ENCODE assay signal across 22 cellular contexts in genomic region chr12:130977759-130978127, GRCh38. TPM values are rescaled to one million over a fixed set of nuclear protein-coding genes. Genes with fewer than 3 reads are reported as not detected.
DNase-seq lines count a peak whose midpoint lies in the region; ATAC-seq, FAIRE-seq and TF ChIP-seq lines count a peak whose summit lies in the region.
"Had no signal": no experiment of that assay in that cellular context is flagged by ENCODE, and none has a peak within 500 bp of the region (broad histone marks: within the 10 kb centered on the region; RNA-seq: fewer than 3 reads in every experiment).

No MANE protein-coding gene starts in this region.

- DNase-seq in activated CD8-positive, alpha-beta memory T cell treated with anti-CD3 and anti-CD28 coated beads for 24 hours, result peak; percentile 19
- no peak for DNase-seq in activated CD8-positive, alpha-beta memory T cell treated with anti-CD3 and anti-CD28 coated beads, Interleukin-2, amount 10 ng/mL, durations not matched to agents 7 days and 5 days
- DNase-seq in K562 (ENCODE audit: extremely low read depth in 1 of 4, low spot score in 3 of 4), result no peak
- no peak for DNase-seq in neural progenitor cell (ENCODE audit: low spot score)
- no peak for DNase-seq in activated CD4-positive, alpha-beta memory T cell treated with anti-CD3 and anti-CD28 coated beads, Interleukin-2, amount 10 ng/mL, durations not matched to agents 7 days and 5 days
- DNase-seq: CD4-positive, alpha-beta T cell; Karpas-422; NCI-H1092; NCI-H1417 treated with DMSO at 0.1 percent for 48 hours; NCI-H1694 treated with DMSO at 0.1 percent for 48 hours; NCI-H2081; NCI-H2227 treated with DMSO at 0.1 percent for 48 hours; RPMI8226; SHP77 treated with DMSO at 0.1 percent for 48 hours had no signal

- H3K9ac ChIP-seq in BLaER1 (no peak overlapping the region), K562 (ENCODE audit: insufficient read depth in 1 of 2, low read depth in 2 of 2, low read length in 2 of 2) (peak overlapping the region in 1 of 2 experiments; percentile 61; a peak in 1 of 4 replicates), neural progenitor cell (no peak overlapping the region)

- H3K4me1 ChIP-seq in BLaER1, result peaks cover 69% of the 10 kb centered on the region
- H3K4me1 ChIP-seq in K562 (replicated peaks in 1 of 2; ENCODE audit: control insufficient read depth in 2 of 2, insufficient read depth in 2 of 2, low read length in 2 of 2), result peaks cover 12 to 19% of the 10 kb centered on the region in 2 experiments; a peak in 4 of 5 replicates
- H3K4me1 ChIP-seq in neural progenitor cell, result no peaks in the 10 kb centered on the region

- H3F3A ChIP-seq in neural progenitor cell (ENCODE audit: low read depth), result no peaks in the 10 kb centered on the region

- no peak overlapping the region for H3K4me3 ChIP-seq in BLaER1
- no peak overlapping the region for H3K4me3 ChIP-seq in K562
- H3K4me3 ChIP-seq in neural progenitor cell, result no peak overlapping the region

- H3K27ac ChIP-seq in BLaER1, result peak overlapping the region; percentile 20; the same call in 1 of the 2 replicates
- H3K27ac ChIP-seq in K562 (ENCODE audit: extremely low read depth, low read depth, low read length), result no peak overlapping the region
- H3K27ac ChIP-seq in neural progenitor cell, result no peak overlapping the region
- H3K27ac ChIP-seq: 22Rv1, HL-60 had no signal

- no peaks in the 10 kb centered on the region for H3K36me3 ChIP-seq in BLaER1
- H3K36me3 ChIP-seq in K562 (ENCODE audit: control insufficient read depth, insufficient read depth, low read length), result no peaks in the 10 kb centered on the region
- no peaks in the 10 kb centered on the region for H3K36me3 ChIP-seq in neural progenitor cell

- H3K27me3 ChIP-seq in BLaER1 (no peaks in the 10 kb centered on the region), K562 (ENCODE audit: control insufficient read depth in 2 of 2, insufficient read depth in 2 of 2, low read length in 2 of 2) (peaks cover 20 to 54% of the 10 kb centered on the region in 2 experiments), neural progenitor cell (no peaks in the 10 kb centered on the region)

- intact Hi-C loops in K562 (cut with micrococcal nuclease), result no loop called here

- no peaks in the 10 kb centered on the region for H3K9me1 ChIP-seq in K562 (ENCODE audit: control insufficient read depth, insufficient read depth, low read length)

- TF ChIP-seq RAD21 in K562 (CRISPR knock-in tag; conservative IDR thresholded peaks at IDR 0.05 in 1 of 2, IDR thresholded peaks at IDR 0.05 in 1 of 2), result no peak

- H3K27ac Mint-ChIP-seq in activated CD8-positive, alpha-beta memory T cell treated with anti-CD3 and anti-CD28 coated beads, Interleukin-2, amount 10 ng/mL, durations not matched to agents 7 days and 5 days, result no peak overlapping the region
- H3K27ac Mint-ChIP-seq in neural progenitor cell, result no peak overlapping the region
- no peak overlapping the region for H3K27ac Mint-ChIP-seq in activated CD4-positive, alpha-beta memory T cell treated with anti-CD3 and anti-CD28 coated beads, Interleukin-2, amount 10 ng/mL, durations not matched to agents 7 days and 5 days
- H3K27ac Mint-ChIP-seq: CD4-positive, alpha-beta T cell; H9 had no signal

- H3K4me2 ChIP-seq in BLaER1 (peak overlapping the region; percentile 60), K562 (ENCODE audit: insufficient read depth, low read length) (no peak overlapping the region), neural progenitor cell (no peak overlapping the region)

- H4K20me1 ChIP-seq in BLaER1 (no peaks in the 10 kb centered on the region), K562 (replicated peaks; ENCODE audit: control insufficient read depth, insufficient read depth, low read length) (no peaks in the 10 kb centered on the region), neural progenitor cell (ENCODE audit: low read depth) (no peaks in the 10 kb centered on the region)

- POLR2A ChIA-PET in K562 (lab: Yijun Ruan, JAX), result interaction anchor here (1.0 kb wide), 1 partner anchor 25 kb away, joined by 3 read pairs; no protein-coding TSS in a partner anchor
- POLR2A ChIA-PET in activated CD4-positive, alpha-beta memory T cell treated with anti-CD3 and anti-CD28 coated beads, Interleukin-2, amount 10 ng/mL, durations not matched to agents 7 days and 5 days (lab: Charles Lee), result no interaction called here

- no peak for FAIRE-seq in K562 (lab: Jason Lieb, UNC)
- FAIRE-seq: D721Med, GM18507 had no signal

- H3K9me3 ChIP-seq in BLaER1, result no peaks in the 10 kb centered on the region
- H3K9me3 ChIP-seq in K562 (replicated peaks; ENCODE audit: control insufficient read depth, insufficient read depth, low read depth, low read length), result no peaks in the 10 kb centered on the region
- no peaks in the 10 kb centered on the region for H3K9me3 ChIP-seq in neural progenitor cell (ENCODE audit: low read depth)

- H3K79me2 ChIP-seq in K562 (ENCODE audit: control insufficient read depth, insufficient read depth, low read length) (no peaks in the 10 kb centered on the region), neural progenitor cell (ENCODE audit: low read depth) (no peaks in the 10 kb centered on the region)

- no peaks in the 10 kb centered on the region for H3K9me3 Mint-ChIP-seq in activated CD8-positive, alpha-beta memory T cell treated with anti-CD3 and anti-CD28 coated beads, Interleukin-2, amount 10 ng/mL, durations not matched to agents 7 days and 5 days (ENCODE audit: low read depth)
- H3K9me3 Mint-ChIP-seq in neural progenitor cell, result no peaks in the 10 kb centered on the region
- no peaks in the 10 kb centered on the region for H3K9me3 Mint-ChIP-seq in activated CD4-positive, alpha-beta memory T cell treated with anti-CD3 and anti-CD28 coated beads, Interleukin-2, amount 10 ng/mL, durations not matched to agents 7 days and 5 days
- H3K9me3 Mint-ChIP-seq: CD4-positive, alpha-beta T cell; H9 had no signal

- in situ Hi-C loops in K562 (cut with MboI), result no loop called here

- no peak overlapping the region for H3K4me3 Mint-ChIP-seq in activated CD8-positive, alpha-beta memory T cell treated with anti-CD3 and anti-CD28 coated beads, Interleukin-2, amount 10 ng/mL, durations not matched to agents 7 days and 5 days
- H3K4me3 Mint-ChIP-seq in neural progenitor cell, result no peak overlapping the region
- no peak overlapping the region for H3K4me3 Mint-ChIP-seq in activated CD4-positive, alpha-beta memory T cell treated with anti-CD3 and anti-CD28 coated beads, Interleukin-2, amount 10 ng/mL, durations not matched to agents 7 days and 5 days
- H3K4me3 Mint-ChIP-seq: CD4-positive, alpha-beta T cell; H9 had no signal

- CTCF ChIA-PET in activated CD8-positive, alpha-beta memory T cell treated with anti-CD3 and anti-CD28 coated beads, Interleukin-2, amount 10 ng/mL, durations not matched to agents 7 days and 5 days (lab: Charles Lee), result no interaction called here
- CTCF ChIA-PET in K562 (lab: Yijun Ruan, JAX; ENCODE audit: low intra/inter-chr PET ratio), result no interaction called here
- CTCF ChIA-PET in activated CD4-positive, alpha-beta memory T cell treated with anti-CD3 and anti-CD28 coated beads, Interleukin-2, amount 10 ng/mL, durations not matched to agents 7 days and 5 days (lab: Charles Lee), result no interaction called here

- 41% methylated on average over 10 of the region's 10 CpGs for WGBS in K562 (ENCODE audit: insufficient coverage, low coverage, missing lambda C conversion rate)

- no peak for TF ChIP-seq POLR2A in K562 (conservative IDR thresholded peaks at IDR 0.05)

- TF ChIP-seq CTCF in K562 (IDR thresholded peaks at IDR 0.05 in 2 of 3, conservative IDR thresholded peaks at IDR 0.05 in 1 of 3; ENCODE audit: insufficient read depth in 2 of 3, low read depth in 1 of 3, low read length in 3 of 3) (no peak), neural progenitor cell (IDR thresholded peaks at IDR 0.05) (no peak)

- peaks cover 16% of the 10 kb centered on the region for H3K27me3 Mint-ChIP-seq in activated CD8-positive, alpha-beta memory T cell treated with anti-CD3 and anti-CD28 coated beads, Interleukin-2, amount 10 ng/mL, durations not matched to agents 7 days and 5 days
- H3K27me3 Mint-ChIP-seq in neural progenitor cell (ENCODE audit: insufficient read depth, low read depth), result peaks cover 16% of the 10 kb centered on the region
- peaks cover 12% of the 10 kb centered on the region for H3K27me3 Mint-ChIP-seq in activated CD4-positive, alpha-beta memory T cell treated with anti-CD3 and anti-CD28 coated beads, Interleukin-2, amount 10 ng/mL, durations not matched to agents 7 days and 5 days

- no peaks in the 10 kb centered on the region for H3K36me3 Mint-ChIP-seq in activated CD8-positive, alpha-beta memory T cell treated with anti-CD3 and anti-CD28 coated beads, Interleukin-2, amount 10 ng/mL, durations not matched to agents 7 days and 5 days
- no peaks in the 10 kb centered on the region for H3K36me3 Mint-ChIP-seq in neural progenitor cell
- no peaks in the 10 kb centered on the region for H3K36me3 Mint-ChIP-seq in activated CD4-positive, alpha-beta memory T cell treated with anti-CD3 and anti-CD28 coated beads, Interleukin-2, amount 10 ng/mL, durations not matched to agents 7 days and 5 days (ENCODE audit: low read depth)

- ATAC-seq in activated CD8-positive, alpha-beta memory T cell treated with anti-CD3 and anti-CD28 coated beads, Interleukin-2, amount 10 ng/mL, durations not matched to agents 7 days and 5 days, result no peak
- ATAC-seq in K562 (no peak), HG03457 (IDR thresholded peaks at IDR 0.05; ENCODE audit: unreplicated experiment) (no peak), HG03521 (IDR thresholded peaks at IDR 0.05; ENCODE audit: unreplicated experiment) (no peak)

- no peak for TF ChIP-seq EP300 in K562 (IDR thresholded peaks at IDR 0.05; ENCODE audit: low read length)

- BruUV-seq in K562 (replicated peaks; lab: Mats Ljungman, UMichigan), result no TSS peak

- no peak overlapping the region for H2AFZ ChIP-seq in K562 (ENCODE audit: low read depth, low read length)
- peak overlapping the region; percentile 93 for H2AFZ ChIP-seq in neural progenitor cell (replicated peaks)

- no peaks in the 10 kb centered on the region for H3K4me1 Mint-ChIP-seq in activated CD8-positive, alpha-beta memory T cell treated with anti-CD3 and anti-CD28 coated beads, Interleukin-2, amount 10 ng/mL, durations not matched to agents 7 days and 5 days
- H3K4me1 Mint-ChIP-seq in neural progenitor cell, result peaks cover 13% of the 10 kb centered on the region
- H3K4me1 Mint-ChIP-seq in activated CD4-positive, alpha-beta memory T cell treated with anti-CD3 and anti-CD28 coated beads, Interleukin-2, amount 10 ng/mL, durations not matched to agents 7 days and 5 days, result no peaks in the 10 kb centered on the region

RNA-seq across cellular contexts. Expression of gene ADGRD1, which starts 24.0 kb away (rescaled TPM):
- total RNA-seq in activated CD8-positive, alpha-beta memory T cell treated with anti-CD3 and anti-CD28 coated beads, Interleukin-2, amount 10 ng/mL, durations not matched to agents 7 days and 5 days, result 1 to 10 TPM in 1 of 2 experiments, under 1 TPM in 1; 0.23 to 2.2 TPM
- 11.2 and 13.0 TPM in 2 replicates for total RNA-seq in K562 (2011; cell fraction: chromatin; rRNA removed; ENCODE audit: low replicate concordance)
- total RNA-seq in K562 (2011; cell fraction: nucleolus; rRNA removed), result 8.5 and 12.1 TPM in 2 replicates
- total RNA-seq in K562 (2011; cell fraction: nucleoplasm; rRNA removed), result 8.5 and 11.0 TPM in 2 replicates
- 3.3 and 4.4 TPM in 2 replicates for total RNA-seq in K562 (2014; rRNA removed)
- total RNA-seq in K562 (2014; rRNA removed; fragmentation: Illumina TruSeq; extraction: Trizol), result 4.4 and 4.7 TPM in 2 replicates
- 3.2 and 3.4 TPM in 2 replicates for total RNA-seq in K562 (2015; rRNA removed; fragmentation: Illumina TruSeq; extraction: Trizol)
- 11.7 and 12.8 TPM in 2 replicates for total RNA-seq in K562 (2021)
- polyA plus RNA-seq in K562 (2011; rRNA removed), result 2.3 and 13.2 TPM in 2 replicates
- polyA plus RNA-seq in K562 (2011; cell fraction: cytosol; rRNA removed), result 2.6 and 6.7 TPM in 2 replicates
- 17.3 and 66.1 TPM in 2 replicates for polyA plus RNA-seq in K562 (2011; cell fraction: nucleus; rRNA removed)
- polyA plus RNA-seq in K562 (2012), result 6.1 and 17.1 TPM in 2 replicates
- 3.8 TPM in 2 replicates for polyA plus RNA-seq in K562 (2014; fragmentation: Illumina TruSeq; extraction: Trizol)
- polyA plus RNA-seq in K562 (2014; fragmentation: Nextera tagmentation; extraction: Ambion mirVana), result 1 to 10 TPM; 1.7 to 2.0 TPM
- 2.9 and 4.6 TPM in 2 replicates for polyA plus RNA-seq in K562 (2014; rRNA removed)
- 1.8 and 14.4 TPM in 2 replicates for polyA minus RNA-seq in K562 (2011; rRNA and poly(A)+ RNA removed)
- polyA minus RNA-seq in K562 (2011; cell fraction: cytosol; rRNA and poly(A)+ RNA removed), result 1.7 and 12.6 TPM in 2 replicates
- polyA minus RNA-seq in K562 (2011; cell fraction: nucleus; rRNA and poly(A)+ RNA removed), result 7.0 and 20.3 TPM in 2 replicates
- 0.40 TPM in 1 of 2 replicates, not detected in the other for total RNA-seq in neural progenitor cell (ENCODE audit: low replicate concordance)
- under 1 TPM in 1 of 2 experiments, not detected in 1; 0.23 TPM for total RNA-seq in activated CD4-positive, alpha-beta memory T cell treated with anti-CD3 and anti-CD28 coated beads, Interleukin-2, amount 10 ng/mL, durations not matched to agents 7 days and 5 days
